In the genomic region with DNA sequence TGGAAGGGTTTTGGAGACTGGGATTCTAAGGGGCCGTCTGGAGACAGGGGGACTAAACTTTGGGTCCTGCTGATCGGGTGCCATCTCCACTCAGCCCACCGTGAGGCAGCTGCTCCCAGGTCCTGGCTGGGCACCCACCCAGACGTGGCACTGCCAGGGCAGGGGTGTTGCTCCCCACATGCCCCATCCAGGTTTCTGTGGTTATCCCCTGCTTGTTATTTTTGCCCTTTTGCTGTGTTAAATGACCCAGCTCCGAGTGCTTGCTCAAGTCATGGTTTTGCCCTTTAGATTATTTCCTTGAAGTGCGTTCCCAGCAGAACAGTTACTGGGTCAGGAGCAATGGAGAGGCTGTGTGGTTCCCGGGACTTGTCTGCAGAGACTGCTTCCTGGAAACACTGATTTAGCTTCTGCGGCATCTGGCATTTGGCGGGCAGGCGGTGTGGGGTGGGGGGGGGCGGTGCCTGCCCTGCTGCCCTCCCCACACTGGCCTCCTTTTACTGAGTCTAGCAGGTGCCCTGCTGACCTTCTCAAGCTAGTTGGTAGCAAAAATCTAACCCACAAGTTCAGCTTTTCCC, we compare ENCODE assay signal across 1 cellular context.
TF ChIP-seq lines count a peak whose summit lies in the region.

No MANE protein-coding gene starts in this region.

TF ChIP-seq in GM23338, 12 proteins besides CTCF, POLR2A, EP300 and RAD21 (continued from another document):
- TF ChIP-seq, protein P1, sequence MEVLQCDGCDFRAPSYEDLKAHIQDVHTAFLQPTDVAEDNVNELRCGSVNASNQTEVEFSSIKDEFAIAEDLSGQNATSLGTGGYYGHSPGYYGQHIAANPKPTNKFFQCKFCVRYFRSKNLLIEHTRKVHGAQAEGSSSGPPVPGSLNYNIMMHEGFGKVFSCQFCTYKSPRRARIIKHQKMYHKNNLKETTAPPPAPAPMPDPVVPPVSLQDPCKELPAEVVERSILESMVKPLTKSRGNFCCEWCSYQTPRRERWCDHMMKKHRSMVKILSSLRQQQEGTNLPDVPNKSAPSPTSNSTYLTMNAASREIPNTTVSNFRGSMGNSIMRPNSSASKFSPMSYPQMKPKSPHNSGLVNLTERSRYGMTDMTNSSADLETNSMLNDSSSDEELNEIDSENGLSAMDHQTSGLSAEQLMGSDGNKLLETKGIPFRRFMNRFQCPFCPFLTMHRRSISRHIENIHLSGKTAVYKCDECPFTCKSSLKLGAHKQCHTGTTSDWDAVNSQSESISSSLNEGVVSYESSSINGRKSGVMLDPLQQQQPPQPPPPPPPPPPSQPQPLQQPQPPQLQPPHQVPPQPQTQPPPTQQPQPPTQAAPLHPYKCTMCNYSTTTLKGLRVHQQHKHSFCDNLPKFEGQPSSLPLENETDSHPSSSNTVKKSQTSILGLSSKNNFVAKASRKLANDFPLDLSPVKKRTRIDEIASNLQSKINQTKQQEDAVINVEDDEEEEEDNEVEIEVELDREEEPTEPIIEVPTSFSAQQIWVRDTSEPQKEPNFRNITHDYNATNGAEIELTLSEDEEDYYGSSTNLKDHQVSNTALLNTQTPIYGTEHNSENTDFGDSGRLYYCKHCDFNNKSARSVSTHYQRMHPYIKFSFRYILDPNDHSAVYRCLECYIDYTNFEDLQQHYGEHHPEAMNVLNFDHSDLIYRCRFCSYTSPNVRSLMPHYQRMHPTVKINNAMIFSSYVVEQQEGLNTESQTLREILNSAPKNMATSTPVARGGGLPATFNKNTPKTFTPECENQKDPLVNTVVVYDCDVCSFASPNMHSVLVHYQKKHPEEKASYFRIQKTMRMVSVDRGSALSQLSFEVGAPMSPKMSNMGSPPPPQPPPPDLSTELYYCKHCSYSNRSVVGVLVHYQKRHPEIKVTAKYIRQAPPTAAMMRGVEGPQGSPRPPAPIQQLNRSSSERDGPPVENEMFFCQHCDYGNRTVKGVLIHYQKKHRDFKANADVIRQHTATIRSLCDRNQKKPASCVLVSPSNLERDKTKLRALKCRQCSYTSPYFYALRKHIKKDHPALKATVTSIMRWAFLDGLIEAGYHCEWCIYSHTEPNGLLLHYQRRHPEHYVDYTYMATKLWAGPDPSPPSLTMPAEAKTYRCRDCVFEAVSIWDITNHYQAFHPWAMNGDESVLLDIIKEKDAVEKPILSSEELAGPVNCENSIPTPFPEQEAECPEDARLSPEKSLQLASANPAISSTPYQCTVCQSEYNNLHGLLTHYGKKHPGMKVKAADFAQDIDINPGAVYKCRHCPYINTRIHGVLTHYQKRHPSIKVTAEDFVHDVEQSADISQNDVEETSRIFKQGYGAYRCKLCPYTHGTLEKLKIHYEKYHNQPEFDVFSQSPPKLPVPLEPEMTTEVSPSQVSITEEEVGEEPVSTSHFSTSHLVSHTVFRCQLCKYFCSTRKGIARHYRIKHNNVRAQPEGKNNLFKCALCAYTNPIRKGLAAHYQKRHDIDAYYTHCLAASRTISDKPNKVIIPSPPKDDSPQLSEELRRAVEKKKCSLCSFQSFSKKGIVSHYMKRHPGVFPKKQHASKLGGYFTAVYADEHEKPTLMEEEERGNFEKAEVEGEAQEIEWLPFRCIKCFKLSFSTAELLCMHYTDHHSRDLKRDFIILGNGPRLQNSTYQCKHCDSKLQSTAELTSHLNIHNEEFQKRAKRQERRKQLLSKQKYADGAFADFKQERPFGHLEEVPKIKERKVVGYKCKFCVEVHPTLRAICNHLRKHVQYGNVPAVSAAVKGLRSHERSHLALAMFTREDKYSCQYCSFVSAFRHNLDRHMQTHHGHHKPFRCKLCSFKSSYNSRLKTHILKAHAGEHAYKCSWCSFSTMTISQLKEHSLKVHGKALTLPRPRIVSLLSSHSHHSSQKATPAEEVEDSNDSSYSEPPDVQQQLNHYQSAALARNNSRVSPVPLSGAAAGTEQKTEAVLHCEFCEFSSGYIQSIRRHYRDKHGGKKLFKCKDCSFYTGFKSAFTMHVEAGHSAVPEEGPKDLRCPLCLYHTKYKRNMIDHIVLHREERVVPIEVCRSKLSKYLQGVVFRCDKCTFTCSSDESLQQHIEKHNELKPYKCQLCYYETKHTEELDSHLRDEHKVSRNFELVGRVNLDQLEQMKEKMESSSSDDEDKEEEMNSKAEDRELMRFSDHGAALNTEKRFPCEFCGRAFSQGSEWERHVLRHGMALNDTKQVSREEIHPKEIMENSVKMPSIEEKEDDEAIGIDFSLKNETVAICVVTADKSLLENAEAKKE (CRISPR knock-in tag; IDR thresholded peaks at IDR 0.05) = no peak
- TF ChIP-seq POLR2AphosphoS5 (IDR thresholded peaks at IDR 0.05; ENCODE audit: low read depth) = no peak
- TF ChIP-seq STAT1 (IDR thresholded peaks at IDR 0.05; ENCODE audit: unreplicated experiment) = no peak
- no peak for TF ChIP-seq NANOG (IDR thresholded peaks at IDR 0.05; ENCODE audit: borderline replicate concordance)
- TF ChIP-seq, protein P2, sequence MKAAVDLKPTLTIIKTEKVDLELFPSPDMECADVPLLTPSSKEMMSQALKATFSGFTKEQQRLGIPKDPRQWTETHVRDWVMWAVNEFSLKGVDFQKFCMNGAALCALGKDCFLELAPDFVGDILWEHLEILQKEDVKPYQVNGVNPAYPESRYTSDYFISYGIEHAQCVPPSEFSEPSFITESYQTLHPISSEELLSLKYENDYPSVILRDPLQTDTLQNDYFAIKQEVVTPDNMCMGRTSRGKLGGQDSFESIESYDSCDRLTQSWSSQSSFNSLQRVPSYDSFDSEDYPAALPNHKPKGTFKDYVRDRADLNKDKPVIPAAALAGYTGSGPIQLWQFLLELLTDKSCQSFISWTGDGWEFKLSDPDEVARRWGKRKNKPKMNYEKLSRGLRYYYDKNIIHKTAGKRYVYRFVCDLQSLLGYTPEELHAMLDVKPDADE (IDR thresholded peaks at IDR 0.05) = no peak
- no peak for TF ChIP-seq EZH2 (IDR thresholded peaks at IDR 0.05; ENCODE audit: low read depth, unreplicated experiment)
- no peak for TF ChIP-seq CREB1 (CRISPR knock-in tag; IDR thresholded peaks at IDR 0.05; ENCODE audit: low read depth)
- no peak for TF ChIP-seq ZNF331 (CRISPR knock-in tag; IDR thresholded peaks at IDR 0.05; ENCODE audit: low read depth)
- no peak for TF ChIP-seq ZNF114 (CRISPR knock-in tag; IDR thresholded peaks at IDR 0.05)
